In genomic region chr1:43368646-43369020, GRCh38 we compare ENCODE assay signal across 8 cellular contexts. TPM values are rescaled to one million over a fixed set of nuclear protein-coding genes. Genes with fewer than 3 reads are reported as not detected.
DNase-seq lines count a peak whose midpoint lies in the region; ATAC-seq lines count a peak whose summit lies in the region.

No MANE protein-coding gene starts in this region.

- no peaks in the 10 kb centered on the region for H3K9me3 Mint-ChIP-seq in activated CD4-positive, alpha-beta memory T cell treated with anti-CD3 and anti-CD28 coated beads for 36 hours
- no peaks in the 10 kb centered on the region for H3K9me3 Mint-ChIP-seq in stimulated activated naive CD8-positive, alpha-beta T cell treated with anti-CD3 and anti-CD28 coated beads, Interleukin-15, amount 100 ng/mL, for 72 hours

- no peaks in the 10 kb centered on the region for H3K27me3 ChIP-seq in iPS-18a (ENCODE audit: control insufficient read depth, insufficient read depth, low read length)

- peaks cover 17% of the 10 kb centered on the region for H3K4me1 ChIP-seq in iPS-18a (ENCODE audit: control insufficient read depth, low read depth, low read length)

- H3K36me3 ChIP-seq in iPS-18a (ENCODE audit: control insufficient read depth, low read depth, low read length), result no peaks in the 10 kb centered on the region

- no peaks in the 10 kb centered on the region for H3K27me3 Mint-ChIP-seq in activated CD4-positive, alpha-beta memory T cell treated with anti-CD3 and anti-CD28 coated beads for 36 hours
- no peaks in the 10 kb centered on the region for H3K27me3 Mint-ChIP-seq in stimulated activated naive CD8-positive, alpha-beta T cell treated with anti-CD3 and anti-CD28 coated beads, Interleukin-15, amount 100 ng/mL, for 72 hours

- intact Hi-C loops in activated CD4-positive, alpha-beta memory T cell treated with anti-CD3 and anti-CD28 coated beads for 36 hours (cut with micrococcal nuclease), result loop anchor here (1.0 to 10.0 kb wide), 5 partner anchors 10 to 1446 kb away; partner anchors contain the start of genes CDC20, HYI, MED8 and SZT2

- H3K4me3 Mint-ChIP-seq in activated CD4-positive, alpha-beta memory T cell treated with anti-CD3 and anti-CD28 coated beads for 36 hours, result peak overlapping the region; percentile 91
- peak overlapping the region; percentile 92 to 100 for H3K4me3 Mint-ChIP-seq in stimulated activated naive CD8-positive, alpha-beta T cell treated with anti-CD3 and anti-CD28 coated beads, Interleukin-15, amount 100 ng/mL, for 72 hours

- ATAC-seq in stimulated activated naive CD8-positive, alpha-beta T cell treated with anti-CD3 and anti-CD28 coated beads, Interleukin-15, amount 100 ng/mL, for 72 hours, result no peak

- H3K36me3 Mint-ChIP-seq in activated CD4-positive, alpha-beta memory T cell treated with anti-CD3 and anti-CD28 coated beads for 36 hours, result peaks cover 18% of the 10 kb centered on the region

- CTCF ChIA-PET in activated CD4-positive, alpha-beta memory T cell treated with anti-CD3 and anti-CD28 coated beads for 36 hours (lab: Charles Lee), result interaction anchor here (0.7 to 1.6 kb wide), 10 partner anchors 10 to 196 kb away, joined by 3 to 14 read pairs (median 4); partner anchors contain the start of genes CDC20, CFAP57, EBNA1BP2 and MED8

- H3K4me3 ChIP-seq in iPS-18a (ENCODE audit: low read length), result peak overlapping the region; percentile 65

- peak overlapping the region; percentile 87 for H3K27ac Mint-ChIP-seq in activated CD4-positive, alpha-beta memory T cell treated with anti-CD3 and anti-CD28 coated beads for 36 hours
- H3K27ac Mint-ChIP-seq in stimulated activated naive CD8-positive, alpha-beta T cell treated with anti-CD3 and anti-CD28 coated beads, Interleukin-15, amount 100 ng/mL, for 72 hours, result peak overlapping the region; percentile 16 to 97

- DNase-seq in NCI-H510A (lab: John Stamatoyannopoulos, UW), result peak; percentile 57
- no peak for DNase-seq in NCI-H510A treated with DMSO at 0.1 percent for 48 hours (lab: John Stamatoyannopoulos, UW)
- DNase-seq in activated CD4-positive, alpha-beta memory T cell treated with anti-CD3 and anti-CD28 coated beads for 36 hours, result no peak
- DNase-seq in stimulated activated naive CD8-positive, alpha-beta T cell treated with anti-CD3 and anti-CD28 coated beads, Interleukin-15, amount 100 ng/mL, for 72 hours, result no peak
- no peak for DNase-seq in SKM-1 (lab: John Stamatoyannopoulos, UW; ENCODE audit: unreplicated experiment)
- no peak for DNase-seq in NCI-H187 (lab: John Stamatoyannopoulos, UW)
- no peak for DNase-seq in effector CD4-positive, alpha-beta T cell

- POLR2A ChIA-PET in activated CD4-positive, alpha-beta memory T cell treated with anti-CD3 and anti-CD28 coated beads for 36 hours (lab: Charles Lee), result interaction anchor here (0.6 to 3.0 kb wide), 9 partner anchors 9 to 602 kb away, joined by 3 to 28 read pairs (median 4); partner anchors contain the start of genes C1orf50, CDC20, KDM4A and MED8

- H3K9ac ChIP-seq in iPS-18a (ENCODE audit: low read length), result peak overlapping the region; percentile 71

- peaks cover 28% of the 10 kb centered on the region for H3K4me1 Mint-ChIP-seq in activated CD4-positive, alpha-beta memory T cell treated with anti-CD3 and anti-CD28 coated beads for 36 hours (ENCODE audit: low read depth)
- H3K4me1 Mint-ChIP-seq in stimulated activated naive CD8-positive, alpha-beta T cell treated with anti-CD3 and anti-CD28 coated beads, Interleukin-15, amount 100 ng/mL, for 72 hours, result peaks cover 53% of the 10 kb centered on the region

- no peak overlapping the region for H3K27ac ChIP-seq in iPS-18a (ENCODE audit: low read length)

- no peaks in the 10 kb centered on the region for H3K9me3 ChIP-seq in iPS-18a (ENCODE audit: control insufficient read depth, low read depth, low read length)

RNA-seq across cellular contexts. Expression of gene ELOVL1, which starts 0.8 kb away (rescaled TPM):
- 10 to 100 TPM; 63.4 to 64.7 TPM for total RNA-seq in activated CD4-positive, alpha-beta memory T cell treated with anti-CD3 and anti-CD28 coated beads for 36 hours

RNA-seq across cellular contexts. Expression of gene CDC20, which starts 9.9 kb away (rescaled TPM):
- total RNA-seq in activated CD4-positive, alpha-beta memory T cell treated with anti-CD3 and anti-CD28 coated beads for 36 hours, result 100 to 1,000 TPM; 152 to 155 TPM

RNA-seq across cellular contexts. Expression of gene MED8, which starts 21.0 kb away (rescaled TPM):
- 10 to 100 TPM; 38.9 to 39.4 TPM for total RNA-seq in activated CD4-positive, alpha-beta memory T cell treated with anti-CD3 and anti-CD28 coated beads for 36 hours

RNA-seq across cellular contexts. Expression of gene SZT2, which starts 21.1 kb away (rescaled TPM):
- total RNA-seq in activated CD4-positive, alpha-beta memory T cell treated with anti-CD3 and anti-CD28 coated beads for 36 hours, result 10 to 100 TPM; 27.3 to 37.6 TPM

RNA-seq across cellular contexts. Expression of gene MPL, which starts 31.0 kb away (rescaled TPM):
- not detected for total RNA-seq in activated CD4-positive, alpha-beta memory T cell treated with anti-CD3 and anti-CD28 coated beads for 36 hours
